Comparison of ENCODE assay signal across 1 cellular context in genomic region chr1:155688318-155689121, GRCh38.
TF ChIP-seq lines count a peak whose summit lies in the region.

TSS of gene DAP3 (plus strand) at chr1:155689091. CDS start at chr1:155709780, 20,689 bp downstream.
A gene with protein sequence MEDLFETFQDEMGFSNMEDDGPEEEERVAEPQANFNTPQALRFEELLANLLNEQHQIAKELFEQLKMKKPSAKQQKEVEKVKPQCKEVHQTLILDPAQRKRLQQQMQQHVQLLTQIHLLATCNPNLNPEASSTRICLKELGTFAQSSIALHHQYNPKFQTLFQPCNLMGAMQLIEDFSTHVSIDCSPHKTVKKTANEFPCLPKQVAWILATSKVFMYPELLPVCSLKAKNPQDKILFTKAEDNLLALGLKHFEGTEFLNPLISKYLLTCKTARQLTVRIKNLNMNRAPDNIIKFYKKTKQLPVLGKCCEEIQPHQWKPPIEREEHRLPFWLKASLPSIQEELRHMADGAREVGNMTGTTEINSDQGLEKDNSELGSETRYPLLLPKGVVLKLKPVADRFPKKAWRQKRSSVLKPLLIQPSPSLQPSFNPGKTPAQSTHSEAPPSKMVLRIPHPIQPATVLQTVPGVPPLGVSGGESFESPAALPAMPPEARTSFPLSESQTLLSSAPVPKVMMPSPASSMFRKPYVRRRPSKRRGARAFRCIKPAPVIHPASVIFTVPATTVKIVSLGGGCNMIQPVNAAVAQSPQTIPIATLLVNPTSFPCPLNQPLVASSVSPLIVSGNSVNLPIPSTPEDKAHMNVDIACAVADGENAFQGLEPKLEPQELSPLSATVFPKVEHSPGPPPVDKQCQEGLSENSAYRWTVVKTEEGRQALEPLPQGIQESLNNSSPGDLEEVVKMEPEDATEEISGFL (minus strand): TSS chr1:155688774. CDS start chr1:155680436, 8,338 bp downstream.

TF ChIP-seq in K562, 482 proteins besides CTCF, POLR2A, EP300 and RAD21 (continued from another document and continues in another):
- TF ChIP-seq, protein P1, sequence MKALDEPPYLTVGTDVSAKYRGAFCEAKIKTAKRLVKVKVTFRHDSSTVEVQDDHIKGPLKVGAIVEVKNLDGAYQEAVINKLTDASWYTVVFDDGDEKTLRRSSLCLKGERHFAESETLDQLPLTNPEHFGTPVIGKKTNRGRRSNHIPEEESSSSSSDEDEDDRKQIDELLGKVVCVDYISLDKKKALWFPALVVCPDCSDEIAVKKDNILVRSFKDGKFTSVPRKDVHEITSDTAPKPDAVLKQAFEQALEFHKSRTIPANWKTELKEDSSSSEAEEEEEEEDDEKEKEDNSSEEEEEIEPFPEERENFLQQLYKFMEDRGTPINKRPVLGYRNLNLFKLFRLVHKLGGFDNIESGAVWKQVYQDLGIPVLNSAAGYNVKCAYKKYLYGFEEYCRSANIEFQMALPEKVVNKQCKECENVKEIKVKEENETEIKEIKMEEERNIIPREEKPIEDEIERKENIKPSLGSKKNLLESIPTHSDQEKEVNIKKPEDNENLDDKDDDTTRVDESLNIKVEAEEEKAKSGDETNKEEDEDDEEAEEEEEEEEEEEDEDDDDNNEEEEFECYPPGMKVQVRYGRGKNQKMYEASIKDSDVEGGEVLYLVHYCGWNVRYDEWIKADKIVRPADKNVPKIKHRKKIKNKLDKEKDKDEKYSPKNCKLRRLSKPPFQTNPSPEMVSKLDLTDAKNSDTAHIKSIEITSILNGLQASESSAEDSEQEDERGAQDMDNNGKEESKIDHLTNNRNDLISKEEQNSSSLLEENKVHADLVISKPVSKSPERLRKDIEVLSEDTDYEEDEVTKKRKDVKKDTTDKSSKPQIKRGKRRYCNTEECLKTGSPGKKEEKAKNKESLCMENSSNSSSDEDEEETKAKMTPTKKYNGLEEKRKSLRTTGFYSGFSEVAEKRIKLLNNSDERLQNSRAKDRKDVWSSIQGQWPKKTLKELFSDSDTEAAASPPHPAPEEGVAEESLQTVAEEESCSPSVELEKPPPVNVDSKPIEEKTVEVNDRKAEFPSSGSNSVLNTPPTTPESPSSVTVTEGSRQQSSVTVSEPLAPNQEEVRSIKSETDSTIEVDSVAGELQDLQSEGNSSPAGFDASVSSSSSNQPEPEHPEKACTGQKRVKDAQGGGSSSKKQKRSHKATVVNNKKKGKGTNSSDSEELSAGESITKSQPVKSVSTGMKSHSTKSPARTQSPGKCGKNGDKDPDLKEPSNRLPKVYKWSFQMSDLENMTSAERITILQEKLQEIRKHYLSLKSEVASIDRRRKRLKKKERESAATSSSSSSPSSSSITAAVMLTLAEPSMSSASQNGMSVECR (CRISPR knock-in tag; IDR thresholded peaks at IDR 0.05), result no peak
- 0 out of 2 replicates have a peak, but pooled peaks have one; percentile 50 for TF ChIP-seq NR4A1 (CRISPR knock-in tag; IDR thresholded peaks at IDR 0.05)
- TF ChIP-seq NR4A1 (tag; IDR thresholded peaks at IDR 0.05), result no peak
- peak in 1 of 2 experiments; percentile 55; a peak in 1 of 4 replicates for TF ChIP-seq FOXA3 (CRISPR knock-in tag; conservative IDR thresholded peaks at IDR 0.05 in 1 of 2, IDR thresholded peaks at IDR 0.05 in 1 of 2)
- TF ChIP-seq PCBP1 (IDR thresholded peaks at IDR 0.05; ENCODE audit: low read depth, low read length, poor library complexity, severe bottlenecking), result peak; percentile 92
- TF ChIP-seq YY1 (IDR thresholded peaks at IDR 0.05; ENCODE audit: borderline replicate concordance in 1 of 3, control insufficient read depth in 1 of 3, extremely low read depth in 1 of 3, insufficient read depth in 3 of 3, insufficient read length in 1 of 3, insufficient replicate concordance in 2 of 3, low read depth in 1 of 3, low read length in 2 of 3), result peak; percentile 83 to 95 (median 92)
- no peak for TF ChIP-seq ZNF780A (CRISPR knock-in tag; IDR thresholded peaks at IDR 0.05)
- TF ChIP-seq, protein P2, sequence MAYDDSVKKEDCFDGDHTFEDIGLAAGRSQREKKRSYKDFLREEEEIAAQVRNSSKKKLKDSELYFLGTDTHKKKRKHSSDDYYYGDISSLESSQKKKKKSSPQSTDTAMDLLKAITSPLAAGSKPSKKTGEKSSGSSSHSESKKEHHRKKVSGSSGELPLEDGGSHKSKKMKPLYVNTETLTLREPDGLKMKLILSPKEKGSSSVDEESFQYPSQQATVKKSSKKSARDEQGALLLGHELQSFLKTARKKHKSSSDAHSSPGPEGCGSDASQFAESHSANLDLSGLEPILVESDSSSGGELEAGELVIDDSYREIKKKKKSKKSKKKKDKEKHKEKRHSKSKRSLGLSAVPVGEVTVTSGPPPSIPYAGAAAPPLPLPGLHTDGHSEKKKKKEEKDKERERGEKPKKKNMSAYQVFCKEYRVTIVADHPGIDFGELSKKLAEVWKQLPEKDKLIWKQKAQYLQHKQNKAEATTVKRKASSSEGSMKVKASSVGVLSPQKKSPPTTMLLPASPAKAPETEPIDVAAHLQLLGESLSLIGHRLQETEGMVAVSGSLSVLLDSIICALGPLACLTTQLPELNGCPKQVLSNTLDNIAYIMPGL (CRISPR knock-in tag; IDR thresholded peaks at IDR 0.05), result peak; percentile 97
- peak; percentile 17; the same call in 1 of the 2 replicates for TF ChIP-seq CREM (IDR thresholded peaks at IDR 0.05; ENCODE audit: low read depth)
- TF ChIP-seq FOXK2 (conservative IDR thresholded peaks at IDR 0.05 in 1 of 2, IDR thresholded peaks at IDR 0.05 in 1 of 2; ENCODE audit: low read depth in 2 of 2), result peak in 1 of 2 experiments; percentile 100; a peak in 2 of 4 replicates
- TF ChIP-seq, protein P3, sequence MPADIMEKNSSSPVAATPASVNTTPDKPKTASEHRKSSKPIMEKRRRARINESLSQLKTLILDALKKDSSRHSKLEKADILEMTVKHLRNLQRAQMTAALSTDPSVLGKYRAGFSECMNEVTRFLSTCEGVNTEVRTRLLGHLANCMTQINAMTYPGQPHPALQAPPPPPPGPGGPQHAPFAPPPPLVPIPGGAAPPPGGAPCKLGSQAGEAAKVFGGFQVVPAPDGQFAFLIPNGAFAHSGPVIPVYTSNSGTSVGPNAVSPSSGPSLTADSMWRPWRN (IDR thresholded peaks at IDR 0.05; ENCODE audit: low read depth), result 0 out of 2 replicates have a peak, but pooled peaks have one; percentile 47
- peak; percentile 62; the same call in 1 of the 2 replicates for TF ChIP-seq CTBP1 (IDR thresholded peaks at IDR 0.05; ENCODE audit: borderline replicate concordance)
- TF ChIP-seq ELF4 (CRISPR knock-in tag; IDR thresholded peaks at IDR 0.05), result peak; percentile 6; the same call in 1 of the 2 replicates
- peak; percentile 100 for TF ChIP-seq ATF7 (IDR thresholded peaks at IDR 0.05)
- peak; percentile 84 for TF ChIP-seq ZNF232 (CRISPR knock-in tag; IDR thresholded peaks at IDR 0.05)
- 0 out of 2 replicates have a peak, but pooled peaks have one; percentile 81 for TF ChIP-seq STAT6 (CRISPR knock-in tag; IDR thresholded peaks at IDR 0.05)
- TF ChIP-seq POLR3A (IDR thresholded peaks at IDR 0.05; ENCODE audit: borderline replicate concordance, extremely low read depth, insufficient read depth, insufficient read length), result no peak
- 0 out of 2 replicates have a peak, but pooled peaks have one; percentile 67 for TF ChIP-seq ZNF444 (CRISPR knock-in tag; IDR thresholded peaks at IDR 0.05)
- 0 out of 2 replicates have a peak, but pooled peaks have one; percentile 3 for TF ChIP-seq ETV5 (CRISPR knock-in tag; IDR thresholded peaks at IDR 0.05; ENCODE audit: low read depth)
- no peak for TF ChIP-seq HDAC6 (IDR thresholded peaks at IDR 0.05; ENCODE audit: low read depth, low read length)
- no peak for TF ChIP-seq ZBTB12 (CRISPR knock-in tag; IDR thresholded peaks at IDR 0.05)
- TF ChIP-seq NR2C1 (IDR thresholded peaks at IDR 0.05), result peak; percentile 54; the same call in 1 of the 2 replicates
- TF ChIP-seq NR2C1 (tag; IDR thresholded peaks at IDR 0.05), result no peak
- TF ChIP-seq ZBTB26 (CRISPR knock-in tag; IDR thresholded peaks at IDR 0.05), result peak; percentile 6; the same call in 1 of the 2 replicates
- TF ChIP-seq CHD1 (IDR thresholded peaks at IDR 0.05; ENCODE audit: low read length), result peak; percentile 91
- peak; percentile 88; the same call in 1 of the 2 replicates for TF ChIP-seq MTA3 (IDR thresholded peaks at IDR 0.05; ENCODE audit: borderline replicate concordance)
- TF ChIP-seq BRCA1 (IDR thresholded peaks at IDR 0.05), result no peak
- TF ChIP-seq BRCA1 (CRISPR knock-in tag; IDR thresholded peaks at IDR 0.05), result no peak
- no peak for TF ChIP-seq STAT5A (IDR thresholded peaks at IDR 0.05; ENCODE audit: borderline replicate concordance, low read length)
- peak; percentile 85 for TF ChIP-seq TAF1 (IDR thresholded peaks at IDR 0.05; ENCODE audit: control insufficient read depth, extremely low read depth, insufficient read depth, low read length, severe bottlenecking)
- peak; percentile 93 for TF ChIP-seq EP400 (IDR thresholded peaks at IDR 0.05)
- TF ChIP-seq, protein P4, sequence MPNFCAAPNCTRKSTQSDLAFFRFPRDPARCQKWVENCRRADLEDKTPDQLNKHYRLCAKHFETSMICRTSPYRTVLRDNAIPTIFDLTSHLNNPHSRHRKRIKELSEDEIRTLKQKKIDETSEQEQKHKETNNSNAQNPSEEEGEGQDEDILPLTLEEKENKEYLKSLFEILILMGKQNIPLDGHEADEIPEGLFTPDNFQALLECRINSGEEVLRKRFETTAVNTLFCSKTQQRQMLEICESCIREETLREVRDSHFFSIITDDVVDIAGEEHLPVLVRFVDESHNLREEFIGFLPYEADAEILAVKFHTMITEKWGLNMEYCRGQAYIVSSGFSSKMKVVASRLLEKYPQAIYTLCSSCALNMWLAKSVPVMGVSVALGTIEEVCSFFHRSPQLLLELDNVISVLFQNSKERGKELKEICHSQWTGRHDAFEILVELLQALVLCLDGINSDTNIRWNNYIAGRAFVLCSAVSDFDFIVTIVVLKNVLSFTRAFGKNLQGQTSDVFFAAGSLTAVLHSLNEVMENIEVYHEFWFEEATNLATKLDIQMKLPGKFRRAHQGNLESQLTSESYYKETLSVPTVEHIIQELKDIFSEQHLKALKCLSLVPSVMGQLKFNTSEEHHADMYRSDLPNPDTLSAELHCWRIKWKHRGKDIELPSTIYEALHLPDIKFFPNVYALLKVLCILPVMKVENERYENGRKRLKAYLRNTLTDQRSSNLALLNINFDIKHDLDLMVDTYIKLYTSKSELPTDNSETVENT (CRISPR knock-in tag; IDR thresholded peaks at IDR 0.05), result peak; percentile 50
- TF ChIP-seq MBD2 (IDR thresholded peaks at IDR 0.05; ENCODE audit: borderline replicate concordance, low read depth), result peak; percentile 95; the same call in 1 of the 2 replicates
- TF ChIP-seq STAG1 (CRISPR knock-in tag; IDR thresholded peaks at IDR 0.05; ENCODE audit: borderline replicate concordance), result peak; percentile 57; the same call in 1 of the 2 replicates
- TF ChIP-seq, protein P5, sequence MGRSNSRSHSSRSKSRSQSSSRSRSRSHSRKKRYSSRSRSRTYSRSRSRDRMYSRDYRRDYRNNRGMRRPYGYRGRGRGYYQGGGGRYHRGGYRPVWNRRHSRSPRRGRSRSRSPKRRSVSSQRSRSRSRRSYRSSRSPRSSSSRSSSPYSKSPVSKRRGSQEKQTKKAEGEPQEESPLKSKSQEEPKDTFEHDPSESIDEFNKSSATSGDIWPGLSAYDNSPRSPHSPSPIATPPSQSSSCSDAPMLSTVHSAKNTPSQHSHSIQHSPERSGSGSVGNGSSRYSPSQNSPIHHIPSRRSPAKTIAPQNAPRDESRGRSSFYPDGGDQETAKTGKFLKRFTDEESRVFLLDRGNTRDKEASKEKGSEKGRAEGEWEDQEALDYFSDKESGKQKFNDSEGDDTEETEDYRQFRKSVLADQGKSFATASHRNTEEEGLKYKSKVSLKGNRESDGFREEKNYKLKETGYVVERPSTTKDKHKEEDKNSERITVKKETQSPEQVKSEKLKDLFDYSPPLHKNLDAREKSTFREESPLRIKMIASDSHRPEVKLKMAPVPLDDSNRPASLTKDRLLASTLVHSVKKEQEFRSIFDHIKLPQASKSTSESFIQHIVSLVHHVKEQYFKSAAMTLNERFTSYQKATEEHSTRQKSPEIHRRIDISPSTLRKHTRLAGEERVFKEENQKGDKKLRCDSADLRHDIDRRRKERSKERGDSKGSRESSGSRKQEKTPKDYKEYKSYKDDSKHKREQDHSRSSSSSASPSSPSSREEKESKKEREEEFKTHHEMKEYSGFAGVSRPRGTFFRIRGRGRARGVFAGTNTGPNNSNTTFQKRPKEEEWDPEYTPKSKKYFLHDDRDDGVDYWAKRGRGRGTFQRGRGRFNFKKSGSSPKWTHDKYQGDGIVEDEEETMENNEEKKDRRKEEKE (IDR thresholded peaks at IDR 0.05; ENCODE audit: borderline replicate concordance in 1 of 2, control insufficient read depth in 1 of 2, low read depth in 2 of 2, low read length in 1 of 2), result peak in 1 of 2 experiments; percentile 99; a peak in 2 of 4 replicates
- TF ChIP-seq MED1 (CRISPR knock-in tag; IDR thresholded peaks at IDR 0.05; ENCODE audit: borderline replicate concordance), result no peak
- TF ChIP-seq ZBTB7A (IDR thresholded peaks at IDR 0.05; ENCODE audit: borderline replicate concordance, control insufficient read depth, low read depth, low read length), result peak; percentile 52; the same call in 1 of the 2 replicates
